In the genomic region with DNA sequence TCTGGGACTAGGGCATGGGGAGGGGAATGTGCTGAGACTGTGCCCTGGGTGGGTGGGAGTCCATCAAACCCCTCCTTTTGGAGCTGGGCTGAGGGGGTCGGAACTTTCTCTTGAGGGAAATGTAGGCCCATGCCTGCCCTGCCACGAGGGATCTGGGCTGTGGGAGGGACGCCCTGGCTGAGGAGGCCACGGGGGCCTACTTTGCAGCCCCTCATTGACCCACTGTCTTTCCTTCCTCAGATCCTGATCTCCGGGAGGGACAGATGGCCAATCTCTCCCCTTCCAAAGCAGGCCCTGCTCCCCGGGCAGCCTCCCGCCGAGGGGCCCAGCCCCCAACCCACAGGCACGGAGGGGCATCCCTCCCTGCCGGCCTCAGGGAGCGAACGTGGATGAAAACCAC, we compare ENCODE assay signal across 9 cellular contexts.
A peak's percentile ranks its signal among the peaks of the same experiment; 100 is the strongest.
DNase-seq lines count a peak whose midpoint lies in the region; ATAC-seq lines count a peak whose summit lies in the region.
"Had no signal": no experiment of that assay in that cellular context is flagged by ENCODE, and none has a peak within 500 bp of the region (broad histone marks: within the 10 kb centered on the region; RNA-seq: fewer than 3 reads in every experiment).

No MANE protein-coding gene starts in this region.

- H3K27me3 ChIP-seq in mucosa of rectum (ENCODE audit: control insufficient read depth in 2 of 2, insufficient read depth in 2 of 2, low read length in 2 of 2) (no peaks in the 10 kb centered on the region), subcutaneous abdominal adipose tissue (ENCODE audit: control insufficient read depth in 5 of 5, insufficient read depth in 4 of 5, low read length in 5 of 5) (no peaks in the 10 kb centered on the region)

- H3K27ac ChIP-seq in cingulate gyrus (ENCODE audit: low read depth, low read length) (peak overlapping the region; percentile 97), mucosa of rectum (ENCODE audit: low read depth in 2 of 2, low read length in 2 of 2) (peak overlapping the region; percentile 89 to 90), subcutaneous abdominal adipose tissue (ENCODE audit: low read depth, low read length) (peak overlapping the region; percentile 76)
- H3K27ac ChIP-seq: epithelial cell of prostate had no signal

- no peaks in the 10 kb centered on the region for H3K9me3 ChIP-seq in mucosa of rectum (ENCODE audit: control insufficient read depth in 2 of 2, low read length in 2 of 2)
- no peaks in the 10 kb centered on the region for H3K9me3 ChIP-seq in subcutaneous abdominal adipose tissue (ENCODE audit: control insufficient read depth in 5 of 5, low read length in 5 of 5)

- H3K9ac ChIP-seq in mucosa of rectum (ENCODE audit: low read depth in 1 of 2, low read length in 2 of 2) = peak overlapping the region; percentile 9 to 52
- peak overlapping the region in 4 of 5 donors; percentile 53 to 71 (median 60) for H3K9ac ChIP-seq in subcutaneous abdominal adipose tissue (ENCODE audit: low read length in 5 of 5)

- peak; percentile 33 for DNase-seq in NCI-H524 treated with DMSO at 0.1 percent for 48 hours (lab: John Stamatoyannopoulos, UW)
- DNase-seq in activated CD4-positive, CD25-positive, alpha-beta regulatory T cell (lab: John Stamatoyannopoulos, UW) = no peak
- no peak for DNase-seq in effector CD8-positive, alpha-beta T cell (lab: John Stamatoyannopoulos, UW)
- DNase-seq in NK-92 (lab: John Stamatoyannopoulos, UW; ENCODE audit: unreplicated experiment) = no peak

- ATAC-seq in GM21737 (IDR thresholded peaks at IDR 0.05; ENCODE audit: unreplicated experiment) = no peak

- H3K4me1 ChIP-seq in mucosa of rectum (ENCODE audit: control insufficient read depth in 2 of 2, insufficient read depth in 2 of 2, low read length in 2 of 2) (peaks cover 6 to 9% of the 10 kb centered on the region in 2 donors), subcutaneous abdominal adipose tissue (ENCODE audit: control insufficient read depth in 5 of 5, insufficient read depth in 5 of 5, low read length in 5 of 5) (peaks cover 4 to 40% (median 34%) of the 10 kb centered on the region in 5 donors)

- H3K36me3 ChIP-seq in mucosa of rectum (ENCODE audit: control insufficient read depth in 2 of 2, insufficient read depth in 2 of 2, low read length in 2 of 2) = no peaks in the 10 kb centered on the region
- H3K36me3 ChIP-seq in subcutaneous abdominal adipose tissue (ENCODE audit: control insufficient read depth in 5 of 5, insufficient read depth in 5 of 5, low read length in 5 of 5) = peaks cover 3 to 37% (median 29%) of the 10 kb centered on the region in 5 donors

- H3K4me3 ChIP-seq in mucosa of rectum (ENCODE audit: low read length in 2 of 2) = no peak overlapping the region
- H3K4me3 ChIP-seq in subcutaneous abdominal adipose tissue (ENCODE audit: low read depth in 1 of 5, low read length in 5 of 5) = no peak overlapping the region
